In genomic region chr4:139453371-139454110, GRCh38 we compare ENCODE assay signal across 8 cellular contexts. TPM values are rescaled to one million over a fixed set of nuclear protein-coding genes. Genes with fewer than 3 reads are reported as not detected.
DNase-seq lines count a peak whose midpoint lies in the region; ATAC-seq and TF ChIP-seq lines count a peak whose summit lies in the region.

No MANE protein-coding gene starts in this region.

- ATAC-seq in GM18873 (IDR thresholded peaks at IDR 0.05; ENCODE audit: low FRiP score, unreplicated experiment) (peak; percentile 87), HG03135 (IDR thresholded peaks at IDR 0.05; ENCODE audit: unreplicated experiment) (peak; percentile 91)

- peak overlapping the region; percentile 83 to 92 (median 88) for H3K9ac ChIP-seq in skeletal muscle tissue (ENCODE audit: low read depth in 1 of 3, low read length in 3 of 3)

- peak overlapping the region; percentile 59 to 95 (median 86) for H3K4me3 ChIP-seq in breast epithelium
- H3K4me3 ChIP-seq in iPS-18c (ENCODE audit: insufficient read depth, low read depth, low read length), result peak overlapping the region; percentile 97
- H3K4me3 ChIP-seq in skeletal muscle tissue (ENCODE audit: low read length in 3 of 3), result peak overlapping the region; percentile 93 to 98 (median 96)

- H3K4me1 ChIP-seq in breast epithelium, result peaks cover 0 to 18% of the 10 kb centered on the region in 2 donors
- H3K4me1 ChIP-seq in skeletal muscle tissue (ENCODE audit: control insufficient read depth in 3 of 3, insufficient read depth in 3 of 3, low read length in 3 of 3), result peaks cover 16 to 28% (median 27%) of the 10 kb centered on the region in 3 donors

- H3K27me3 ChIP-seq in breast epithelium (no peaks in the 10 kb centered on the region), skeletal muscle tissue (ENCODE audit: control insufficient read depth in 3 of 3, insufficient read depth in 3 of 3, low read length in 3 of 3) (no peaks in the 10 kb centered on the region)

- no peaks in the 10 kb centered on the region for H3K9me3 ChIP-seq in breast epithelium
- H3K9me3 ChIP-seq in iPS-18c (ENCODE audit: control insufficient read depth, insufficient read depth, low read length), result no peaks in the 10 kb centered on the region
- no peaks in the 10 kb centered on the region for H3K9me3 ChIP-seq in skeletal muscle tissue (ENCODE audit: control insufficient read depth in 3 of 3, low read length in 3 of 3)

- intact Hi-C loops in breast epithelium (cut with DNase I; ENCODE audit: low total_unique reads), result no loop called here

- H3K27ac ChIP-seq in VCaP (peak overlapping the region; percentile 91), breast epithelium (peak overlapping the region; percentile 99), skeletal muscle tissue (ENCODE audit: low read depth, low read length) (peak overlapping the region; percentile 91)

- peak; percentile 35 for TF ChIP-seq CTCF in VCaP (conservative IDR thresholded peaks at IDR 0.05)
- TF ChIP-seq CTCF in breast epithelium (IDR thresholded peaks at IDR 0.05), result peak in 2 of 3 donors; percentile 2 to 24

- peak; percentile 95 for DNase-seq in AG08395 (ENCODE audit: low spot score)
- peak; percentile 83 for DNase-seq in NCI-H2171 treated with DMSO at 0.1 percent for 48 hours (lab: John Stamatoyannopoulos, UW)
- DNase-seq in breast epithelium (ENCODE audit: low spot score in 2 of 2), result peak; percentile 98

- peak; percentile 87 for TF ChIP-seq POLR2A in breast epithelium (IDR thresholded peaks at IDR 0.05)

- no peaks in the 10 kb centered on the region for H3K36me3 ChIP-seq in breast epithelium
- no peaks in the 10 kb centered on the region for H3K36me3 ChIP-seq in skeletal muscle tissue (ENCODE audit: control insufficient read depth in 3 of 3, insufficient read depth in 3 of 3, low read length in 3 of 3)

RNA-seq across cellular contexts. Expression of gene RAB33B, which starts 0.4 kb away (rescaled TPM):
- total RNA-seq in breast epithelium (10 to 100 TPM; 13.1 to 15.8 (median 13.4) TPM), skeletal muscle tissue (11.5 TPM)

Comparison
In these comparisons a context has a peak if more than half of its experiments do, and no peak if none do; other contexts are left out.
1. Peak in every context shown above with its lines: DNase-seq, ATAC-seq, H3K4me3 ChIP-seq and H3K27ac ChIP-seq.